8 cellular contexts compared by ENCODE assay signal in genomic region chr2:97699765-97700444, GRCh38. TPM values are rescaled to one million over a fixed set of nuclear protein-coding genes. Genes with fewer than 3 reads are reported as not detected.
DNase-seq lines count a peak whose midpoint lies in the region; ATAC-seq and TF ChIP-seq lines count a peak whose summit lies in the region.

No MANE protein-coding gene starts in this region.

- H3K36me3 Mint-ChIP-seq in nephron (ENCODE audit: low read depth) = no peaks in the 10 kb centered on the region

- peaks cover 4% of the 10 kb centered on the region for H3K27me3 Mint-ChIP-seq in nephron (ENCODE audit: low read depth)

- peak; percentile 85 for ATAC-seq in upper lobe of right lung
- no peak for ATAC-seq in GM21390 (IDR thresholded peaks at IDR 0.05; ENCODE audit: unreplicated experiment)

- no peaks in the 10 kb centered on the region for H3K36me3 ChIP-seq in NT2/D1 (ENCODE audit: insufficient read depth, insufficient read length, low read length)
- H3K36me3 ChIP-seq in esophagus squamous epithelium = no peaks in the 10 kb centered on the region
- H3K36me3 ChIP-seq in upper lobe of right lung = no peaks in the 10 kb centered on the region

- peak overlapping the region in 2 of 3 experiments; percentile 18 to 25 for H3K27ac Mint-ChIP-seq in nephron

- H3K9me3 Mint-ChIP-seq in nephron = no peaks in the 10 kb centered on the region

- H3K27me3 ChIP-seq in NT2/D1 (ENCODE audit: insufficient read depth, insufficient read length) (no peaks in the 10 kb centered on the region), esophagus squamous epithelium (no peaks in the 10 kb centered on the region), upper lobe of right lung (no peaks in the 10 kb centered on the region)

- peaks cover 4% of the 10 kb centered on the region for H3K4me1 Mint-ChIP-seq in nephron

- TF ChIP-seq CTCF in esophagus squamous epithelium (IDR thresholded peaks at IDR 0.05) (peak; percentile 21 to 71 (median 58)), nephron (IDR thresholded peaks at IDR 0.05; ENCODE audit: unreplicated experiment in 3 of 3) (peak; percentile 66 to 75 (median 67)), upper lobe of right lung (IDR thresholded peaks at IDR 0.05) (peak; percentile 63)

- H3K9ac ChIP-seq in NT2/D1 (ENCODE audit: insufficient read length, low read depth) = no peak overlapping the region

- peak; percentile 49 for DNase-seq in EL
- DNase-seq in HuH-7.5 (ENCODE audit: low spot score) = peak; percentile 50
- peak; percentile 73 for DNase-seq in NT2/D1 (ENCODE audit: low read depth, low spot score)
- peak; percentile 59 for DNase-seq in activated T-cell treated with anti-CD3 and anti-CD28 coated beads for 24 hours (ENCODE audit: low read depth)
- DNase-seq in esophagus squamous epithelium (lab: John Stamatoyannopoulos, UW) = no peak
- no peak for DNase-seq in upper lobe of right lung

- no peak overlapping the region for H3K4me3 Mint-ChIP-seq in nephron

- H3K4me1 ChIP-seq in NT2/D1 (ENCODE audit: insufficient read depth, insufficient read length) = no peaks in the 10 kb centered on the region
- H3K4me1 ChIP-seq in esophagus squamous epithelium = peaks cover 0 to 5% (median 0%) of the 10 kb centered on the region in 3 donors
- H3K4me1 ChIP-seq in upper lobe of right lung = no peaks in the 10 kb centered on the region

- no peak for TF ChIP-seq POLR2A in esophagus squamous epithelium (IDR thresholded peaks at IDR 0.05)

- no peak overlapping the region for H3K4me3 ChIP-seq in NT2/D1 (ENCODE audit: insufficient read length, low read depth)
- H3K4me3 ChIP-seq in esophagus squamous epithelium = no peak overlapping the region
- no peak overlapping the region for H3K4me3 ChIP-seq in upper lobe of right lung

- WGBS in esophagus squamous epithelium, 2 donors = 53 to 61% methylated on average over 11 of the region's 11 CpGs

- H3K27ac ChIP-seq in esophagus squamous epithelium = no peak overlapping the region
- H3K27ac ChIP-seq in upper lobe of right lung = no peak overlapping the region

- no peaks in the 10 kb centered on the region for H3K9me3 ChIP-seq in NT2/D1 (ENCODE audit: insufficient read depth, low read length)
- no peaks in the 10 kb centered on the region for H3K9me3 ChIP-seq in esophagus squamous epithelium
- no peaks in the 10 kb centered on the region for H3K9me3 ChIP-seq in upper lobe of right lung

- intact Hi-C loops in esophagus squamous epithelium (cut with DNase I) (loop anchor here (10.0 kb wide), 2 partner anchors 105 to 685 kb away; no protein-coding TSS in a partner anchor), upper lobe of right lung (cut with DNase I) (no loop called here)

RNA-seq across cellular contexts. Expression of gene ZAP70, which starts 13.5 kb away (rescaled TPM):
- total RNA-seq in esophagus squamous epithelium (1 to 10 TPM; 2.2 to 7.8 (median 3.3) TPM), upper lobe of right lung (10.2 TPM)

RNA-seq across cellular contexts. Expression of gene C2orf92, which starts 30.4 kb away (rescaled TPM):
- total RNA-seq in esophagus squamous epithelium (10 to 100 TPM in 1 of 4 donors, 1 to 10 TPM in 2, not detected in 1; 2.5 to 12.8 (median 2.5) TPM), upper lobe of right lung (14.4 TPM)

RNA-seq across cellular contexts. Expression of gene ACTR1B, which starts 36.1 kb away (rescaled TPM):
- total RNA-seq in esophagus squamous epithelium (10 to 100 TPM; 29.3 to 57.8 (median 47.5) TPM), upper lobe of right lung (60.7 TPM)

RNA-seq across cellular contexts. Expression of gene COX5B, which starts 54.0 kb away (rescaled TPM):
- total RNA-seq in esophagus squamous epithelium = 100 to 1,000 TPM; 350 to 487 (median 415) TPM
- 155 TPM for total RNA-seq in upper lobe of right lung

Comparison
In these comparisons a context has a peak if more than half of its experiments do, and no peak if none do; other contexts are left out.
1. DNase-seq: peak in EL (single experiment), HuH-7.5 (single experiment), NT2/D1 (single experiment) and activated T-cell treated with anti-CD3 and anti-CD28 coated beads for 24 hours (single experiment); none in esophagus squamous epithelium (single experiment) and upper lobe of right lung (single experiment).
2. Peak in every context shown above with its lines, with median percentiles within 50 percentile points of each other: CTCF ChIP-seq.